Comparison of ENCODE assay signal across 18 cellular contexts in genomic region chr2:678964-679363, GRCh38. TPM values are rescaled to one million over a fixed set of nuclear protein-coding genes. Genes with fewer than 3 reads are reported as not detected.
A peak's percentile ranks its signal among the peaks of the same experiment; 100 is the strongest.
DNase-seq lines count a peak whose midpoint lies in the region; ATAC-seq and TF ChIP-seq lines count a peak whose summit lies in the region.
"Had no signal": no experiment of that assay in that cellular context is flagged by ENCODE, and none has a peak within 500 bp of the region (broad histone marks: within the 10 kb centered on the region; RNA-seq: fewer than 3 reads in every experiment).

No MANE protein-coding gene starts in this region.

- no peaks in the 10 kb centered on the region for H3K4me1 ChIP-seq in endodermal cell (ENCODE audit: control insufficient read depth, insufficient read depth, low read length)

- H3K9me3 ChIP-seq in endodermal cell (ENCODE audit: control insufficient read depth, low read length) = no peaks in the 10 kb centered on the region
- H3K9me3 ChIP-seq: lower lobe of right lung, sigmoid colon had no signal

- intact Hi-C loops in activated naive CD4-positive, alpha-beta T cell treated with anti-CD3 and anti-CD28 coated beads for 36 hours (cut with micrococcal nuclease) = loop anchor here (5.0 to 10.0 kb wide), 3 partner anchors 178 to 456 kb away; partner anchors contain the start of gene ALKAL2
- intact Hi-C loops in activated B cell treated with CpG ODN at 0.5 μM for 24 hours (cut with micrococcal nuclease) = loop anchor here (5.0 kb wide), 1 partner anchor 1933 kb away; no protein-coding TSS in a partner anchor

- WGBS in endodermal cell (ENCODE audit: insufficient coverage in 1 of 2, insufficient read length in 1 of 2), 2 experiments = 94% methylated on average over 3 to 9 of the region's 9 CpGs

- H3K4me1 Mint-ChIP-seq in activated naive CD4-positive, alpha-beta T cell treated with anti-CD3 and anti-CD28 coated beads for 36 hours (ENCODE audit: low read depth) = peaks cover 36% of the 10 kb centered on the region
- peaks cover 46% of the 10 kb centered on the region for H3K4me1 Mint-ChIP-seq in activated B cell treated with CpG ODN at 0.5 μM for 24 hours
- peaks cover 13% of the 10 kb centered on the region for H3K4me1 Mint-ChIP-seq in endodermal cell
- H3K4me1 Mint-ChIP-seq in stimulated activated memory B cell treated with anti-CD40 and anti-IgM and Interleukin-4, amounts not matched to agents 10 μg/mL and 1 μg/mL and 100 μg/mL, for 72 hours = peaks cover 42% of the 10 kb centered on the region

- DNase-seq in activated naive CD4-positive, alpha-beta T cell treated with anti-CD3 and anti-CD28 coated beads for 36 hours = no peak
- DNase-seq in activated naive CD4-positive, alpha-beta T cell (lab: John Stamatoyannopoulos, UW) = no peak
- DNase-seq in activated B cell treated with CpG ODN at 0.5 μM for 24 hours (no peak), endodermal cell (no peak), NCI-H345 treated with DMSO at 0.1 percent for 48 hours (lab: John Stamatoyannopoulos, UW; ENCODE audit: unreplicated experiment) (no peak)
- no peak for DNase-seq in activated effector memory CD4-positive, alpha-beta T cell treated with Interleukin-2 at 50 U/mL for 16 hours
- DNase-seq: foreskin keratinocyte, lower lobe of right lung, NCI-H187, NCI-H524, nucleus accumbens, PC-3, sigmoid colon, trophoblast cell, WERI-Rb-1 had no signal

- POLR2A ChIA-PET in activated B cell treated with CpG ODN at 0.5 μM for 24 hours (lab: Charles Lee) = interaction anchor here (1.5 to 2.6 kb wide), 2 partner anchors 11 to 17 kb away, joined by 9 to 11 read pairs; no protein-coding TSS in a partner anchor

- CTCF ChIA-PET in activated naive CD4-positive, alpha-beta T cell treated with anti-CD3 and anti-CD28 coated beads for 36 hours (lab: Charles Lee) = interaction anchor here (0.7 kb wide), 2 partner anchors 55 to 374 kb away, joined by 3 to 4 read pairs; no protein-coding TSS in a partner anchor
- CTCF ChIA-PET in activated B cell treated with CpG ODN at 0.5 μM for 24 hours (lab: Charles Lee) = no interaction called here

- H3K27ac ChIP-seq in endodermal cell (ENCODE audit: low read depth, low read length) = no peak overlapping the region
- H3K27ac ChIP-seq: foreskin keratinocyte, lower lobe of right lung, WERI-Rb-1 had no signal

- H3K36me3 Mint-ChIP-seq in activated naive CD4-positive, alpha-beta T cell treated with anti-CD3 and anti-CD28 coated beads for 36 hours (ENCODE audit: low read depth) = peaks cover 16% of the 10 kb centered on the region
- H3K36me3 Mint-ChIP-seq in activated B cell treated with CpG ODN at 0.5 μM for 24 hours (ENCODE audit: low read depth) (peaks cover 31% of the 10 kb centered on the region), endodermal cell (ENCODE audit: low read depth) (peaks cover 29% of the 10 kb centered on the region)
- H3K36me3 Mint-ChIP-seq in stimulated activated memory B cell treated with anti-CD40 and anti-IgM and Interleukin-4, amounts not matched to agents 10 μg/mL and 1 μg/mL and 100 μg/mL, for 72 hours = peaks cover 42% of the 10 kb centered on the region

- no peak overlapping the region for H3K9ac ChIP-seq in endodermal cell (ENCODE audit: extremely low read depth, low read length, poor library complexity, severe bottlenecking)

- H3K27ac Mint-ChIP-seq in activated naive CD4-positive, alpha-beta T cell treated with anti-CD3 and anti-CD28 coated beads for 36 hours = no peak overlapping the region
- H3K27ac Mint-ChIP-seq in activated B cell treated with CpG ODN at 0.5 μM for 24 hours (peak overlapping the region; percentile 25), endodermal cell (no peak overlapping the region)
- H3K27ac Mint-ChIP-seq in stimulated activated memory B cell treated with anti-CD40 and anti-IgM and Interleukin-4, amounts not matched to agents 10 μg/mL and 1 μg/mL and 100 μg/mL, for 72 hours = peak overlapping the region; percentile 95

- peak overlapping the region; percentile 94 for H3K4me3 Mint-ChIP-seq in activated naive CD4-positive, alpha-beta T cell treated with anti-CD3 and anti-CD28 coated beads for 36 hours
- H3K4me3 Mint-ChIP-seq in activated B cell treated with CpG ODN at 0.5 μM for 24 hours (peak overlapping the region; percentile 55), endodermal cell (peak overlapping the region; percentile 90)
- H3K4me3 Mint-ChIP-seq in stimulated activated memory B cell treated with anti-CD40 and anti-IgM and Interleukin-4, amounts not matched to agents 10 μg/mL and 1 μg/mL and 100 μg/mL, for 72 hours = peak overlapping the region; percentile 84

- TF ChIP-seq CTCF in activated B cell treated with CpG ODN at 0.5 μM for 24 hours (IDR thresholded peaks at IDR 0.05) (no peak), endodermal cell (conservative IDR thresholded peaks at IDR 0.05) (no peak)

- no peak overlapping the region for H3K4me3 ChIP-seq in endodermal cell (ENCODE audit: low read length)
- H3K4me3 ChIP-seq: lower lobe of right lung, sigmoid colon had no signal

- no peaks in the 10 kb centered on the region for H3K27me3 Mint-ChIP-seq in activated naive CD4-positive, alpha-beta T cell treated with anti-CD3 and anti-CD28 coated beads for 36 hours (ENCODE audit: low read depth)
- H3K27me3 Mint-ChIP-seq in activated B cell treated with CpG ODN at 0.5 μM for 24 hours = no peaks in the 10 kb centered on the region
- no peaks in the 10 kb centered on the region for H3K27me3 Mint-ChIP-seq in endodermal cell (ENCODE audit: insufficient read depth)
- H3K27me3 Mint-ChIP-seq in stimulated activated memory B cell treated with anti-CD40 and anti-IgM and Interleukin-4, amounts not matched to agents 10 μg/mL and 1 μg/mL and 100 μg/mL, for 72 hours = no peaks in the 10 kb centered on the region

- no peak for ATAC-seq in activated B cell treated with CpG ODN at 0.5 μM for 24 hours (ENCODE audit: low read depth)
- no peak for ATAC-seq in stimulated activated memory B cell treated with anti-CD40 and anti-IgM and Interleukin-4, amounts not matched to agents 10 μg/mL and 1 μg/mL and 100 μg/mL, for 72 hours
- ATAC-seq in GM19397 (IDR thresholded peaks at IDR 0.05; ENCODE audit: unreplicated experiment) = no peak
- ATAC-seq: foreskin keratinocyte, lower lobe of right lung, PC-3, SK-N-SH treated with all-trans-retinoic acid at 6 μM for 48 hours had no signal

- no peaks in the 10 kb centered on the region for H3K27me3 ChIP-seq in endodermal cell (ENCODE audit: control insufficient read depth, insufficient read depth, low read length, poor library complexity, severe bottlenecking)
- H3K27me3 ChIP-seq: foreskin keratinocyte, sigmoid colon had no signal

- H3K9me3 Mint-ChIP-seq in activated naive CD4-positive, alpha-beta T cell treated with anti-CD3 and anti-CD28 coated beads for 36 hours = no peaks in the 10 kb centered on the region
- peaks cover 4% of the 10 kb centered on the region for H3K9me3 Mint-ChIP-seq in activated B cell treated with CpG ODN at 0.5 μM for 24 hours
- peaks cover 4% of the 10 kb centered on the region for H3K9me3 Mint-ChIP-seq in endodermal cell
- peaks cover 3% of the 10 kb centered on the region for H3K9me3 Mint-ChIP-seq in stimulated activated memory B cell treated with anti-CD40 and anti-IgM and Interleukin-4, amounts not matched to agents 10 μg/mL and 1 μg/mL and 100 μg/mL, for 72 hours

- peaks cover 12% of the 10 kb centered on the region for H3K36me3 ChIP-seq in endodermal cell (ENCODE audit: control insufficient read depth, insufficient read depth, low read length)
- H3K36me3 ChIP-seq: sigmoid colon had no signal

RNA-seq across cellular contexts. Expression of gene TMEM18, which starts 1.8 kb away (rescaled TPM):
- 10 to 100 TPM; 22.4 to 25.1 TPM for total RNA-seq in activated naive CD4-positive, alpha-beta T cell treated with anti-CD3 and anti-CD28 coated beads for 36 hours
- 30.8 and 34.6 TPM in 2 replicates for total RNA-seq in activated B cell treated with CpG ODN at 0.5 μM for 24 hours
- 10 to 100 TPM; 19.9 to 20.1 TPM for total RNA-seq in endodermal cell
- polyA plus RNA-seq in endodermal cell (2013, experiment 1 of 2) = 28.9 TPM
- polyA plus RNA-seq in endodermal cell (2013, experiment 2 of 2) = 25.7 TPM

Comparison
In these comparisons a context has a peak if more than half of its experiments do, and no peak if none do; other contexts are left out.
1. H3K27ac Mint-ChIP-seq: peak in activated B cell treated with CpG ODN at 0.5 μM for 24 hours (single experiment) and stimulated activated memory B cell treated with anti-CD40 and anti-IgM and Interleukin-4, amounts not matched to agents 10 μg/mL and 1 μg/mL and 100 μg/mL, for 72 hours (single experiment); none in activated naive CD4-positive, alpha-beta T cell treated with anti-CD3 and anti-CD28 coated beads for 36 hours (single experiment) and endodermal cell (single experiment).
2. Peak in every context shown above with its lines, with median percentiles within 50 percentile points of each other: H3K4me3 Mint-ChIP-seq.